ENCODE assay signal across 9 cellular contexts in genomic region chr13:29428310-29428991, GRCh38.
DNase-seq lines count a peak whose midpoint lies in the region; ATAC-seq, FAIRE-seq and TF ChIP-seq lines count a peak whose summit lies in the region.
"Had no signal": no experiment of that assay in that cellular context is flagged by ENCODE, and none has a peak within 500 bp of the region (broad histone marks: within the 10 kb centered on the region; RNA-seq: fewer than 3 reads in every experiment).

No MANE protein-coding gene starts in this region.

- no peak overlapping the region for H3K4me3 ChIP-seq in small intestine (ENCODE audit: low read depth in 1 of 2, low read length in 2 of 2)

- no peak for ATAC-seq in GM21529 (IDR thresholded peaks at IDR 0.05; ENCODE audit: unreplicated experiment)
- no peak for ATAC-seq in stimulated activated naive CD8-positive, alpha-beta T cell treated with anti-CD3 and anti-CD28 coated beads, Interleukin-15, Interleukin-2, amounts not matched to agents 100 U/mL and 50 U/mL, for 24 hours

- H3K36me3 ChIP-seq in small intestine (ENCODE audit: control insufficient read depth in 2 of 2, insufficient read depth in 2 of 2, low read length in 2 of 2): no peaks in the 10 kb centered on the region

- WGBS in small intestine, 3 donors: 2 to 3% (median 3%) methylated on average over 29 to 31 of the region's 31 CpGs

- H3K9me3 ChIP-seq in small intestine (ENCODE audit: control insufficient read depth, low read depth): no peaks in the 10 kb centered on the region

- H3K27ac ChIP-seq in VCaP (peak overlapping the region; percentile 54), small intestine (ENCODE audit: low read depth in 1 of 2, low read length in 1 of 2) (no peak overlapping the region)

- no peaks in the 10 kb centered on the region for H3K4me1 ChIP-seq in small intestine (ENCODE audit: control insufficient read depth in 2 of 2, insufficient read depth in 1 of 2, low read depth in 1 of 2, low read length in 1 of 2)

- no peak for FAIRE-seq in small intestine (lab: Jason Lieb, UNC)
- FAIRE-seq: A204.1 had no signal

- no peak for TF ChIP-seq CTCF in VCaP (conservative IDR thresholded peaks at IDR 0.05)

- DNase-seq in DMS79 treated with DMSO at 0.1 percent for 48 hours (lab: John Stamatoyannopoulos, UW): peak; percentile 17
- no peak for DNase-seq in DMS79 (lab: John Stamatoyannopoulos, UW)
- peak; percentile 47 for DNase-seq in iPS DF 19.7 (ENCODE audit: low read depth, low spot score)
- DNase-seq in small intestine: peak; percentile 32
- DNase-seq in foreskin melanocyte: no peak
- DNase-seq in stimulated activated naive CD8-positive, alpha-beta T cell treated with anti-CD3 and anti-CD28 coated beads, Interleukin-15, Interleukin-2, amounts not matched to agents 100 U/mL and 50 U/mL, for 24 hours: no peak

- peaks cover 2 to 3% of the 10 kb centered on the region in 2 donors for H3K27me3 ChIP-seq in small intestine (ENCODE audit: control insufficient read depth in 2 of 2, insufficient read depth in 2 of 2, low read length in 2 of 2)

Comparison
In these comparisons a context has a peak if more than half of its experiments do, and no peak if none do; other contexts are left out.
1. DNase-seq: peak in DMS79 treated with DMSO at 0.1 percent for 48 hours (single experiment), iPS DF 19.7 (single experiment) and small intestine (single experiment); none in DMS79 (single experiment), foreskin melanocyte (single experiment) and stimulated activated naive CD8-positive, alpha-beta T cell treated with anti-CD3 and anti-CD28 coated beads, Interleukin-15, Interleukin-2, amounts not matched to agents 100 U/mL and 50 U/mL, for 24 hours (single experiment).